1 cellular context compared by ENCODE assay signal in the genomic region with DNA sequence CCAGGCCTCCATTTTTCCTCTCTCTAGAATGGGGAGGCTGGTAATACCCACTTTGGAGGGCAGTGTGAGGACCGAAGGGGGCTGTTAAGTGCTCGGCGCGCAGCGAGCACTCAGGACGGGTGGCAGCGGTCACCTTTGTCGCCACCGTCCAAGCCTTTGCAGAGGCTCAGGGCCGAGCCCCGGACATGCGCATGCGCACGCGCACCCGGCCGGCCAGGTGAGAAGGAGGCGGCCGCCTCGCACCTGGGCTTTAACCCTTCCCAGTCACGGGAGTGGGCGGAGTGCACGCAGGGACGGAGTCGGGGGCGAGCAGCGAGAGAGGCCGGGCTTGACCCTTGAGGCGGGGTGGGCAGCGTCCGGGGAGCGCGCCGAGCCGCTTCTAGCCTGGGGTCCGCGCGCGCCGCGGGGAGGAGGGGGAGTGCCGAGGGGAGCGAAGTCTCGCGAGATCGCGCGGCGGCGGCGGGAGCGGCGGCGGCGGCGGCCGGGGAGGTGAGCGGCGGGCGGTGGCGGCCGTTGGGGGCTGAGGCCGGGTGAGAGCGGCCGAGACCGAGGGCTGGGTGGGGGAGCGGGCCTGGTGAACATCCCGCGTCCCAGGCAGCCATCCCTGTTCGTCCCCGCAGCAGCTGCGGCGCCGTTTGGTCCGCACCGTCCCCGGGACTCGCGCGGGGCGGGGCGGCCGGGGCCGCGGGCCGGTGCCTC.
TF ChIP-seq lines count a peak whose summit lies in the region.

A gene with protein sequence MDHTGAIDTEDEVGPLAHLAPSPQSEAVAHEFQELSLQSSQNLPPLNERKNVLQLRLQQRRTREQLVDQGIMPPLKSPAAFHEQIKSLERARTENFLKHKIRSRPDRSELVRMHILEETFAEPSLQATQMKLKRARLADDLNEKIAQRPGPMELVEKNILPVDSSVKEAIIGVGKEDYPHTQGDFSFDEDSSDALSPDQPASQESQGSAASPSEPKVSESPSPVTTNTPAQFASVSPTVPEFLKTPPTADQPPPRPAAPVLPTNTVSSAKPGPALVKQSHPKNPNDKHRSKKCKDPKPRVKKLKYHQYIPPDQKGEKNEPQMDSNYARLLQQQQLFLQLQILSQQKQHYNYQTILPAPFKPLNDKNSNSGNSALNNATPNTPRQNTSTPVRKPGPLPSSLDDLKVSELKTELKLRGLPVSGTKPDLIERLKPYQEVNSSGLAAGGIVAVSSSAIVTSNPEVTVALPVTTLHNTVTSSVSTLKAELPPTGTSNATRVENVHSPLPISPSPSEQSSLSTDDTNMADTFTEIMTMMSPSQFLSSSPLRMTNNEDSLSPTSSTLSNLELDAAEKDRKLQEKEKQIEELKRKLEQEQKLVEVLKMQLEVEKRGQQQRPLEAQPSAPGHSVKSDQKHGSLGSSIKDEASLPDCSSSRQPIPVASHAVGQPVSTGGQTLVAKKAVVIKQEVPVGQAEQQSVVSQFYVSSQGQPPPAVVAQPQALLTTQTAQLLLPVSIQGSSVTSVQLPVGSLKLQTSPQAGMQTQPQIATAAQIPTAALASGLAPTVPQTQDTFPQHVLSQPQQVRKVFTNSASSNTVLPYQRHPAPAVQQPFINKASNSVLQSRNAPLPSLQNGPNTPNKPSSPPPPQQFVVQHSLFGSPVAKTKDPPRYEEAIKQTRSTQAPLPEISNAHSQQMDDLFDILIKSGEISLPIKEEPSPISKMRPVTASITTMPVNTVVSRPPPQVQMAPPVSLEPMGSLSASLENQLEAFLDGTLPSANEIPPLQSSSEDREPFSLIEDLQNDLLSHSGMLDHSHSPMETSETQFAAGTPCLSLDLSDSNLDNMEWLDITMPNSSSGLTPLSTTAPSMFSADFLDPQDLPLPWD (plus strand): TSS at position 443 of the 699 bp plus-strand sequence. CDS start 69,288 bp downstream, outside the sequence.

TF ChIP-seq in HepG2, 621 proteins besides CTCF, POLR2A, EP300 and RAD21 (continued from another document and continues in another):
- TF ChIP-seq, protein P1, sequence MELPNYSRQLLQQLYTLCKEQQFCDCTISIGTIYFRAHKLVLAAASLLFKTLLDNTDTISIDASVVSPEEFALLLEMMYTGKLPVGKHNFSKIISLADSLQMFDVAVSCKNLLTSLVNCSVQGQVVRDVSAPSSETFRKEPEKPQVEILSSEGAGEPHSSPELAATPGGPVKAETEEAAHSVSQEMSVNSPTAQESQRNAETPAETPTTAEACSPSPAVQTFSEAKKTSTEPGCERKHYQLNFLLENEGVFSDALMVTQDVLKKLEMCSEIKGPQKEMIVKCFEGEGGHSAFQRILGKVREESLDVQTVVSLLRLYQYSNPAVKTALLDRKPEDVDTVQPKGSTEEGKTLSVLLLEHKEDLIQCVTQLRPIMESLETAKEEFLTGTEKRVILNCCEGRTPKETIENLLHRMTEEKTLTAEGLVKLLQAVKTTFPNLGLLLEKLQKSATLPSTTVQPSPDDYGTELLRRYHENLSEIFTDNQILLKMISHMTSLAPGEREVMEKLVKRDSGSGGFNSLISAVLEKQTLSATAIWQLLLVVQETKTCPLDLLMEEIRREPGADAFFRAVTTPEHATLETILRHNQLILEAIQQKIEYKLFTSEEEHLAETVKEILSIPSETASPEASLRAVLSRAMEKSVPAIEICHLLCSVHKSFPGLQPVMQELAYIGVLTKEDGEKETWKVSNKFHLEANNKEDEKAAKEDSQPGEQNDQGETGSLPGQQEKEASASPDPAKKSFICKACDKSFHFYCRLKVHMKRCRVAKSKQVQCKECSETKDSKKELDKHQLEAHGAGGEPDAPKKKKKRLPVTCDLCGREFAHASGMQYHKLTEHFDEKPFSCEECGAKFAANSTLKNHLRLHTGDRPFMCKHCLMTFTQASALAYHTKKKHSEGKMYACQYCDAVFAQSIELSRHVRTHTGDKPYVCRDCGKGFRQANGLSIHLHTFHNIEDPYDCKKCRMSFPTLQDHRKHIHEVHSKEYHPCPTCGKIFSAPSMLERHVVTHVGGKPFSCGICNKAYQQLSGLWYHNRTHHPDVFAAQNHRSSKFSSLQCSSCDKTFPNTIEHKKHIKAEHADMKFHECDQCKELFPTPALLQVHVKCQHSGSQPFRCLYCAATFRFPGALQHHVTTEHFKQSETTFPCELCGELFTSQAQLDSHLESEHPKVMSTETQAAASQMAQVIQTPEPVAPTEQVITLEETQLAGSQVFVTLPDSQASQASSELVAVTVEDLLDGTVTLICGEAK (IDR thresholded peaks at IDR 0.05) = no peak
- TF ChIP-seq, protein P1 (CRISPR knock-in tag; IDR thresholded peaks at IDR 0.05) = no peak; the same call in 1 of the 2 replicates
- TF ChIP-seq, protein P2, sequence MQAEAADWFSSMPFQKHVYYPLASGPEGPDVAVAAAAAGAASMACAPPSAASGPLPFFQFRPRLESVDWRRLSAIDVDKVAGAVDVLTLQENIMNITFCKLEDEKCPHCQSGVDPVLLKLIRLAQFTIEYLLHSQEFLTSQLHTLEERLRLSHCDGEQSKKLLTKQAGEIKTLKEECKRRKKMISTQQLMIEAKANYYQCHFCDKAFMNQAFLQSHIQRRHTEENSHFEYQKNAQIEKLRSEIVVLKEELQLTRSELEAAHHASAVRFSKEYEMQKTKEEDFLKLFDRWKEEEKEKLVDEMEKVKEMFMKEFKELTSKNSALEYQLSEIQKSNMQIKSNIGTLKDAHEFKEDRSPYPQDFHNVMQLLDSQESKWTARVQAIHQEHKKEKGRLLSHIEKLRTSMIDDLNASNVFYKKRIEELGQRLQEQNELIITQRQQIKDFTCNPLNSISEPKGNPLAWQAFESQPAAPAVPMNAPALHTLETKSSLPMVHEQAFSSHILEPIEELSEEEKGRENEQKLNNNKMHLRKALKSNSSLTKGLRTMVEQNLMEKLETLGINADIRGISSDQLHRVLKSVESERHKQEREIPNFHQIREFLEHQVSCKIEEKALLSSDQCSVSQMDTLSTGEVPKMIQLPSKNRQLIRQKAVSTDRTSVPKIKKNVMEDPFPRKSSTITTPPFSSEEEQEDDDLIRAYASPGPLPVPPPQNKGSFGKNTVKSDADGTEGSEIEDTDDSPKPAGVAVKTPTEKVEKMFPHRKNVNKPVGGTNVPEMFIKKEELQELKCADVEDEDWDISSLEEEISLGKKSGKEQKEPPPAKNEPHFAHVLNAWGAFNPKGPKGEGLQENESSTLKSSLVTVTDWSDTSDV (CRISPR knock-in tag; IDR thresholded peaks at IDR 0.05) = peak; percentile 85
- TF ChIP-seq, protein P3, sequence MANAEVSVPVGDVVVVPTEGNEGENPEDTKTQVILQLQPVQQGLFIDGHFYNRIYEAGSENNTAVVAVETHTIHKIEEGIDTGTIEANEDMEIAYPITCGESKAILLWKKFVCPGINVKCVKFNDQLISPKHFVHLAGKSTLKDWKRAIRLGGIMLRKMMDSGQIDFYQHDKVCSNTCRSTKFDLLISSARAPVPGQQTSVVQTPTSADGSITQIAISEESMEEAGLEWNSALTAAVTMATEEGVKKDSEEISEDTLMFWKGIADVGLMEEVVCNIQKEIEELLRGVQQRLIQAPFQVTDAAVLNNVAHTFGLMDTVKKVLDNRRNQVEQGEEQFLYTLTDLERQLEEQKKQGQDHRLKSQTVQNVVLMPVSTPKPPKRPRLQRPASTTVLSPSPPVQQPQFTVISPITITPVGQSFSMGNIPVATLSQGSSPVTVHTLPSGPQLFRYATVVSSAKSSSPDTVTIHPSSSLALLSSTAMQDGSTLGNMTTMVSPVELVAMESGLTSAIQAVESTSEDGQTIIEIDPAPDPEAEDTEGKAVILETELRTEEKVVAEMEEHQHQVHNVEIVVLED (CRISPR knock-in tag; IDR thresholded peaks at IDR 0.05; ENCODE audit: borderline replicate concordance) = peak; percentile 83; the same call in 1 of the 2 replicates
- TF ChIP-seq RARG (CRISPR knock-in tag; IDR thresholded peaks at IDR 0.05; ENCODE audit: low read depth) (no peak), ZBTB21 (CRISPR knock-in tag; IDR thresholded peaks at IDR 0.05) (0 out of 2 replicates have a peak, but pooled peaks have one; percentile 19), ZNF850 (CRISPR knock-in tag; conservative IDR thresholded peaks at IDR 0.05) (no peak), ZBTB38 (CRISPR knock-in tag; IDR thresholded peaks at IDR 0.05) (peak; percentile 81; the same call in 1 of the 2 replicates), MEIS1 (CRISPR knock-in tag; IDR thresholded peaks at IDR 0.05; ENCODE audit: borderline replicate concordance) (peak; percentile 97), ZSCAN21 (CRISPR knock-in tag; IDR thresholded peaks at IDR 0.05; ENCODE audit: borderline replicate concordance) (peak; percentile 76; the same call in 1 of the 2 replicates), ZNF501 (CRISPR knock-in tag; IDR thresholded peaks at IDR 0.05) (peak; percentile 81), U2AF1 (optimal IDR thresholded peaks at IDR 0.05; ENCODE audit: low read depth, low read length) (no peak), ATF7 (IDR thresholded peaks at IDR 0.05) (no peak), ATF7 (CRISPR knock-in tag; IDR thresholded peaks at IDR 0.05) (no peak; the same call in 1 of the 2 replicates), MXI1 (IDR thresholded peaks at IDR 0.05; ENCODE audit: borderline replicate concordance, low read depth, low read length) (peak; percentile 46; the same call in 2 of the 3 replicates)
- TF ChIP-seq, protein P4, sequence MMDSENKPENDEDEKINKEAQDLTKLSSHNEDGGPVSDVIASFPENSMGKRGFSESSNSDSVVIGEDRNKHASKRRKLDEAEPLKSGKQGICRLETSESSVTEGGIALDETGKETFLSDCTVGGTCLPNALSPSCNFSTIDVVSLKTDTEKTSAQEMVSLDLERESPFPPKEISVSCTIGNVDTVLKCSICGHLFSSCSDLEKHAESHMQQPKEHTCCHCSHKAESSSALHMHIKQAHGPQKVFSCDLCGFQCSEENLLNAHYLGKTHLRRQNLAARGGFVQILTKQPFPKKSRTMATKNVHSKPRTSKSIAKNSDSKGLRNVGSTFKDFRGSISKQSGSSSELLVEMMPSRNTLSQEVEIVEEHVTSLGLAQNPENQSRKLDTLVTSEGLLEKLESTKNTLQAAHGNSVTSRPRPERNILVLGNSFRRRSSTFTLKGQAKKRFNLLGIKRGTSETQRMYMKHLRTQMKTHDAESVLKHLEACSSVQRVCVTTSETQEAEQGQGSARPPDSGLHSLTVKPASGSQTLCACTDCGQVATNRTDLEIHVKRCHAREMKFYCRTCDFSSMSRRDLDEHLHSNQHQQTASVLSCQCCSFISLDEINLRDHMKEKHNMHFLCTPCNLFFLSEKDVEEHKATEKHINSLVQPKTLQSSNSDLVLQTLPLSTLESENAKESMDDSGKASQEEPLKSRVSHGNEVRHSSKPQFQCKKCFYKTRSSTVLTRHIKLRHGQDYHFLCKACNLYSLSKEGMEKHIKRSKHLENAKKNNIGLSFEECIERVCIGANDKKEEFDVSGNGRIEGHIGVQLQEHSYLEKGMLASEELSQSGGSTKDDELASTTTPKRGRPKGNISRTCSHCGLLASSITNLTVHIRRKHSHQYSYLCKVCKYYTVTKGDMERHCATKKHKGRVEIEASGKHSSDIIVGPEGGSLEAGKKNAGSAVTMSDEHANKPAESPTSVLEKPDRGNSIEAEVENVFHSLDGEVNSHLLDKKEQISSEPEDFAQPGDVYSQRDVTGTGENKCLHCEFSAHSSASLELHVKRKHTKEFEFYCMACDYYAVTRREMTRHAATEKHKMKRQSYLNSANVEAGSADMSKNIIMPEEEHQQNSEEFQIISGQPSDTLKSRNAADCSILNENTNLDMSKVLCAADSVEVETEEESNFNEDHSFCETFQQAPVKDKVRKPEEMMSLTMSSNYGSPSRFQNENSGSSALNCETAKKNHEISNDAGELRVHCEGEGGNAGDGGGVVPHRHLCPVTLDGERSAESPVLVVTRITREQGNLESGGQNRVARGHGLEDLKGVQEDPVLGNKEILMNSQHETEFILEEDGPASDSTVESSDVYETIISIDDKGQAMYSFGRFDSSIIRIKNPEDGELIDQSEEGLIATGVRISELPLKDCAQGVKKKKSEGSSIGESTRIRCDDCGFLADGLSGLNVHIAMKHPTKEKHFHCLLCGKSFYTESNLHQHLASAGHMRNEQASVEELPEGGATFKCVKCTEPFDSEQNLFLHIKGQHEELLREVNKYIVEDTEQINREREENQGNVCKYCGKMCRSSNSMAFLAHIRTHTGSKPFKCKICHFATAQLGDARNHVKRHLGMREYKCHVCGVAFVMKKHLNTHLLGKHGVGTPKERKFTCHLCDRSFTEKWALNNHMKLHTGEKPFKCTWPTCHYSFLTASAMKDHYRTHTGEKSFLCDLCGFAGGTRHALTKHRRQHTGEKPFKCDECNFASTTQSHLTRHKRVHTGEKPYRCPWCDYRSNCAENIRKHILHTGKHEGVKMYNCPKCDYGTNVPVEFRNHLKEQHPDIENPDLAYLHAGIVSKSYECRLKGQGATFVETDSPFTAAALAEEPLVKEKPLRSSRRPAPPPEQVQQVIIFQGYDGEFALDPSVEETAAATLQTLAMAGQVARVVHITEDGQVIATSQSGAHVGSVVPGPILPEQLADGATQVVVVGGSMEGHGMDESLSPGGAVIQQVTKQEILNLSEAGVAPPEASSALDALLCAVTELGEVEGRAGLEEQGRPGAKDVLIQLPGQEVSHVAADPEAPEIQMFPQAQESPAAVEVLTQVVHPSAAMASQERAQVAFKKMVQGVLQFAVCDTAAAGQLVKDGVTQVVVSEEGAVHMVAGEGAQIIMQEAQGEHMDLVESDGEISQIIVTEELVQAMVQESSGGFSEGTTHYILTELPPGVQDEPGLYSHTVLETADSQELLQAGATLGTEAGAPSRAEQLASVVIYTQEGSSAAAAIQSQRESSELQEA (CRISPR knock-in tag; IDR thresholded peaks at IDR 0.05; ENCODE audit: not compliant biosample characterization) = peak; percentile 91
- TF ChIP-seq, protein P5, sequence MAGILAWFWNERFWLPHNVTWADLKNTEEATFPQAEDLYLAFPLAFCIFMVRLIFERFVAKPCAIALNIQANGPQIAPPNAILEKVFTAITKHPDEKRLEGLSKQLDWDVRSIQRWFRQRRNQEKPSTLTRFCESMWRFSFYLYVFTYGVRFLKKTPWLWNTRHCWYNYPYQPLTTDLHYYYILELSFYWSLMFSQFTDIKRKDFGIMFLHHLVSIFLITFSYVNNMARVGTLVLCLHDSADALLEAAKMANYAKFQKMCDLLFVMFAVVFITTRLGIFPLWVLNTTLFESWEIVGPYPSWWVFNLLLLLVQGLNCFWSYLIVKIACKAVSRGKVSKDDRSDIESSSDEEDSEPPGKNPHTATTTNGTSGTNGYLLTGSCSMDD (CRISPR knock-in tag; IDR thresholded peaks at IDR 0.05) = no peak
